In genomic region chr13:57128909-57129308, GRCh38 we compare ENCODE assay signal across 21 cellular contexts. TPM values are rescaled to one million over a fixed set of nuclear protein-coding genes. Genes with fewer than 3 reads are reported as not detected.
"Had no signal": no experiment of that assay in that cellular context is flagged by ENCODE, and none has a peak within 500 bp of the region (broad histone marks: within the 10 kb centered on the region; RNA-seq: fewer than 3 reads in every experiment).

No MANE protein-coding gene starts in this region.

- H3K36me3 ChIP-seq: breast epithelium, esophagus muscularis mucosa, upper lobe of right lung had no signal

- H3K9me3 ChIP-seq: breast epithelium, esophagus muscularis mucosa, upper lobe of right lung had no signal

- H3K4me3 ChIP-seq: breast epithelium, esophagus muscularis mucosa, upper lobe of right lung had no signal

- H3K9me3 Mint-ChIP-seq: activated CD4-positive, alpha-beta memory T cell treated with anti-CD3 and anti-CD28 coated beads for 36 hours had no signal

- H3K27me3 ChIP-seq: breast epithelium, esophagus muscularis mucosa, upper lobe of right lung had no signal

- H3K4me1 ChIP-seq: breast epithelium, upper lobe of right lung had no signal

- DNase-seq: activated CD4-positive, alpha-beta memory T cell treated with anti-CD3 and anti-CD28 coated beads for 36 hours; activated CD4-positive, alpha-beta T cell treated with anti-CD3 and anti-CD28 coated beads for 1 hour; activated CD8-positive, alpha-beta memory T cell treated with anti-CD3 and anti-CD28 coated beads, Interleukin-2, amount 50 U/mL, for 4 hours; activated naive CD4-positive, alpha-beta T cell; aorta; dermis blood vessel endothelial cell; head of caudate nucleus; kidney; left ventricle myocardium superior; stimulated activated CD4-positive, alpha-beta T cell treated with anti-CD3 and anti-CD28 coated beads, Interleukin-4, amount 100 ng/mL, for 1 hour; upper lobe of right lung had no signal

- H3K36me3 Mint-ChIP-seq: activated CD4-positive, alpha-beta memory T cell treated with anti-CD3 and anti-CD28 coated beads for 36 hours had no signal

- H3K27ac ChIP-seq: breast epithelium, esophagus muscularis mucosa, upper lobe of right lung had no signal

- ATAC-seq: left ventricle myocardium superior, upper lobe of right lung had no signal

- H3K27me3 Mint-ChIP-seq: activated CD4-positive, alpha-beta memory T cell treated with anti-CD3 and anti-CD28 coated beads for 36 hours; stimulated activated naive CD8-positive, alpha-beta T cell treated with anti-CD3 and anti-CD28 coated beads, Interleukin-15, Interleukin-2, amounts not matched to agents 100 ng/mL and 50 ng/mL, for 24 hours had no signal

- H3K27ac Mint-ChIP-seq: activated CD4-positive, alpha-beta memory T cell treated with anti-CD3 and anti-CD28 coated beads for 36 hours; stimulated activated naive CD8-positive, alpha-beta T cell treated with anti-CD3 and anti-CD28 coated beads, Interleukin-15, Interleukin-2, amounts not matched to agents 100 ng/mL and 50 ng/mL, for 24 hours had no signal

- H3K4me3 Mint-ChIP-seq: activated CD4-positive, alpha-beta memory T cell treated with anti-CD3 and anti-CD28 coated beads for 36 hours; stimulated activated naive CD8-positive, alpha-beta T cell treated with anti-CD3 and anti-CD28 coated beads, Interleukin-15, Interleukin-2, amounts not matched to agents 100 ng/mL and 50 ng/mL, for 24 hours had no signal

RNA-seq across cellular contexts. Expression of gene PRR20A, which starts 11.8 kb away (rescaled TPM):
- total RNA-seq: activated CD4-positive, alpha-beta memory T cell treated with anti-CD3 and anti-CD28 coated beads for 36 hours; aorta; breast epithelium; cerebellum; dermis blood vessel endothelial cell; esophagus muscularis mucosa; fibroblast of villous mesenchyme; kidney; left ventricle myocardium superior; mesenteric fat pad; osteocyte; T-helper 2 cell treated with Interferon-gamma antibody and Interleukin-4, amounts not matched to agents 100 ng/mL and 5 ng/mL, for 36 hours; temporal lobe; upper lobe of right lung had no signal
- polyA plus RNA-seq: aorta, neural cell had no signal

RNA-seq across cellular contexts. Expression of gene PRR20B, which starts 18.4 kb away (rescaled TPM):
- total RNA-seq: activated CD4-positive, alpha-beta memory T cell treated with anti-CD3 and anti-CD28 coated beads for 36 hours; aorta; breast epithelium; cerebellum; dermis blood vessel endothelial cell; esophagus muscularis mucosa; fibroblast of villous mesenchyme; kidney; left ventricle myocardium superior; mesenteric fat pad; osteocyte; T-helper 2 cell treated with Interferon-gamma antibody and Interleukin-4, amounts not matched to agents 100 ng/mL and 5 ng/mL, for 36 hours; temporal lobe; upper lobe of right lung had no signal
- polyA plus RNA-seq: aorta, neural cell had no signal

RNA-seq across cellular contexts. Expression of gene PRR20C, which starts 25.0 kb away (rescaled TPM):
- total RNA-seq: activated CD4-positive, alpha-beta memory T cell treated with anti-CD3 and anti-CD28 coated beads for 36 hours; aorta; breast epithelium; cerebellum; dermis blood vessel endothelial cell; esophagus muscularis mucosa; fibroblast of villous mesenchyme; kidney; left ventricle myocardium superior; mesenteric fat pad; osteocyte; T-helper 2 cell treated with Interferon-gamma antibody and Interleukin-4, amounts not matched to agents 100 ng/mL and 5 ng/mL, for 36 hours; temporal lobe; upper lobe of right lung had no signal
- polyA plus RNA-seq: aorta, neural cell had no signal

RNA-seq across cellular contexts. Expression of gene PRR20D, which starts 31.5 kb away (rescaled TPM):
- total RNA-seq: activated CD4-positive, alpha-beta memory T cell treated with anti-CD3 and anti-CD28 coated beads for 36 hours; aorta; breast epithelium; cerebellum; dermis blood vessel endothelial cell; esophagus muscularis mucosa; fibroblast of villous mesenchyme; kidney; left ventricle myocardium superior; mesenteric fat pad; osteocyte; T-helper 2 cell treated with Interferon-gamma antibody and Interleukin-4, amounts not matched to agents 100 ng/mL and 5 ng/mL, for 36 hours; temporal lobe; upper lobe of right lung had no signal
- polyA plus RNA-seq: aorta, neural cell had no signal

RNA-seq across cellular contexts. Expression of gene PRR20E, which starts 38.1 kb away (rescaled TPM):
- total RNA-seq: activated CD4-positive, alpha-beta memory T cell treated with anti-CD3 and anti-CD28 coated beads for 36 hours; aorta; breast epithelium; cerebellum; dermis blood vessel endothelial cell; esophagus muscularis mucosa; fibroblast of villous mesenchyme; kidney; left ventricle myocardium superior; mesenteric fat pad; osteocyte; T-helper 2 cell treated with Interferon-gamma antibody and Interleukin-4, amounts not matched to agents 100 ng/mL and 5 ng/mL, for 36 hours; temporal lobe; upper lobe of right lung had no signal
- polyA plus RNA-seq: aorta, neural cell had no signal
